Comparison of ENCODE assay signal across 24 cellular contexts in the genomic region with DNA sequence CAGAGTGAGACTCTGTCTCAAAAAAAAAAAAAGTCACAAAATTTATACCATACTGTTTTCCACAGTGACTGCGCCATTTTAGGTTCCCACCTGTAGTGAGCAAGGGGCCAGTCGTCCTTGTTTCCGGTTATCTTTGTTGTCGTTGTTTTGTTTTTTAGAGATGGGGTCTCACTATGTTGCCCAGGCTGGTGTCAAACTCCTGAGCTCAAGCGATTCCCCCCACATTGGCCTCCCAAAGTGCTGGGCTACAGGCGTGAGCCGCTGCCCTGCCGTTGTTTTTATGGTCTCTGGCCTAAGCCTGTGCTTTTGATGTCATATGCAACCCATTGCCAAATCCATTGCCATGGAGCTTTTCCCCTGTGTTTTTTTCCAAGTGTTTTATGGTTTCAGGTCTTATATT. TPM values are rescaled to one million over a fixed set of nuclear protein-coding genes. Genes with fewer than 3 reads are reported as not detected.
A peak's percentile ranks its signal among the peaks of the same experiment; 100 is the strongest.
DNase-seq lines count a peak whose midpoint lies in the region; ATAC-seq and TF ChIP-seq lines count a peak whose summit lies in the region.
"Had no signal": no experiment of that assay in that cellular context is flagged by ENCODE, and none has a peak within 500 bp of the region (broad histone marks: within the 10 kb centered on the region; RNA-seq: fewer than 3 reads in every experiment).

No MANE protein-coding gene starts in this region.

- no peak overlapping the region for H2AK5ac ChIP-seq in mesenchymal stem cell (ENCODE audit: low read length, severe bottlenecking)

- POLR2A ChIA-PET in WTC11 (lab: Charles Lee) = no interaction called here

- no peak overlapping the region for H3K23ac ChIP-seq in mesenchymal stem cell (ENCODE audit: low read length in 2 of 2)

- H3K27me3 ChIP-seq in mesenchymal stem cell (ENCODE audit: control insufficient read depth in 1 of 2, insufficient read depth in 1 of 2, low read length in 2 of 2) (no peaks in the 10 kb centered on the region), sigmoid colon (no peaks in the 10 kb centered on the region), Karpas-422 (ENCODE audit: low read length) (no peaks in the 10 kb centered on the region)
- H3K27me3 ChIP-seq: cardiac muscle cell had no signal

- H2BK15ac ChIP-seq in mesenchymal stem cell (ENCODE audit: low read depth, poor library complexity, severe bottlenecking) = no peak overlapping the region

- H3K27ac ChIP-seq in mesenchymal stem cell (ENCODE audit: low read length, poor library complexity, severe bottlenecking) = no peak overlapping the region
- no peak overlapping the region for H3K27ac ChIP-seq in sigmoid colon
- H3K27ac ChIP-seq in Karpas-422 (ENCODE audit: low read length) = no peak overlapping the region
- H3K27ac ChIP-seq: A549, prostate gland had no signal

- H3K36me3 ChIP-seq in mesenchymal stem cell (ENCODE audit: control insufficient read depth in 1 of 2, insufficient read depth in 2 of 2, low read depth in 1 of 2, low read length in 2 of 2) (peaks cover 31 to 57% of the 10 kb centered on the region in 2 experiments), sigmoid colon (peaks cover 0 to 39% (median 8%) of the 10 kb centered on the region in 4 donors), Karpas-422 (ENCODE audit: insufficient read depth, low read length) (peaks cover 24% of the 10 kb centered on the region; the same call in 1 of the 2 replicates)
- H3K36me3 ChIP-seq: prostate gland had no signal

- no peak overlapping the region for H2BK5ac ChIP-seq in mesenchymal stem cell (ENCODE audit: low read depth, low read length, poor library complexity, severe bottlenecking)

- H3K9me2 ChIP-seq in Karpas-422 (replicated peaks; ENCODE audit: insufficient read depth, low read length) = no peaks in the 10 kb centered on the region
- H3K9me2 ChIP-seq: SK-N-SH had no signal

- H3K4me1 ChIP-seq in mesenchymal stem cell (ENCODE audit: control insufficient read depth, insufficient read depth, low read depth, low read length) (peaks cover 15% of the 10 kb centered on the region), sigmoid colon (peaks cover 0 to 35% (median 20%) of the 10 kb centered on the region in 4 donors), Karpas-422 (ENCODE audit: low read length) (peaks cover 19% of the 10 kb centered on the region)

- H3K36me3 Mint-ChIP-seq in activated naive CD4-positive, alpha-beta T cell treated with anti-CD3 and anti-CD28 coated beads, Interleukin-2, amount 50 U/mL, for 24 hours = peaks cover 24% of the 10 kb centered on the region
- peaks cover 37% of the 10 kb centered on the region for H3K36me3 Mint-ChIP-seq in activated naive CD4-positive, alpha-beta T cell treated with anti-CD3 and anti-CD28 coated beads for 36 hours (ENCODE audit: low read depth)
- H3K36me3 Mint-ChIP-seq in WTC11 = peaks cover 61% of the 10 kb centered on the region
- peaks cover 86% of the 10 kb centered on the region for H3K36me3 Mint-ChIP-seq in stimulated activated effector memory CD8-positive, alpha-beta T cell treated with anti-CD3 and anti-CD28 coated beads, Interleukin-12 subunit alpha, Interleukin-12 subunit beta, amount 100 ng/mL, for 72 hours

- no peaks in the 10 kb centered on the region; the same call in 1 of the 2 replicates for H4K20me1 ChIP-seq in Karpas-422 (ENCODE audit: insufficient read depth, low read depth, low read length)

- H3K79me2 ChIP-seq in Karpas-422 (ENCODE audit: low read length) = peaks cover 44% of the 10 kb centered on the region

- CTCF ChIA-PET in activated naive CD4-positive, alpha-beta T cell treated with anti-CD3 and anti-CD28 coated beads for 36 hours (lab: Charles Lee) = no interaction called here
- CTCF ChIA-PET in WTC11 (lab: Charles Lee) = no interaction called here

- H3K4me3 ChIP-seq in mesenchymal stem cell (ENCODE audit: insufficient read depth in 1 of 2, low read depth in 1 of 2, low read length in 2 of 2) = no peak overlapping the region
- H3K4me3 ChIP-seq in sigmoid colon = no peak overlapping the region
- no peak overlapping the region for H3K4me3 ChIP-seq in Karpas-422 (ENCODE audit: low read length)
- H3K4me3 ChIP-seq: A549, cardiac muscle cell, mucosa of descending colon, prostate gland had no signal

- peak overlapping the region; percentile 44 for H3K9ac ChIP-seq in mesenchymal stem cell (ENCODE audit: low read length)
- H3K9ac ChIP-seq in Karpas-422 (ENCODE audit: low read length) = no peak overlapping the region
- H3K9ac ChIP-seq: SK-N-SH had no signal

- H3K14ac ChIP-seq in mesenchymal stem cell (ENCODE audit: low read length in 2 of 2) = no peak overlapping the region

- H3K9me3 ChIP-seq in mesenchymal stem cell (ENCODE audit: control insufficient read depth, low read length) (no peaks in the 10 kb centered on the region), sigmoid colon (no peaks in the 10 kb centered on the region), Karpas-422 (ENCODE audit: low read length) (no peaks in the 10 kb centered on the region)
- H3K9me3 ChIP-seq: A549, mucosa of descending colon, prostate gland, SK-N-SH had no signal

- H3K9me3 Mint-ChIP-seq in activated naive CD4-positive, alpha-beta T cell treated with anti-CD3 and anti-CD28 coated beads, Interleukin-2, amount 50 U/mL, for 24 hours = no peaks in the 10 kb centered on the region
- H3K9me3 Mint-ChIP-seq in activated naive CD4-positive, alpha-beta T cell treated with anti-CD3 and anti-CD28 coated beads for 36 hours = no peaks in the 10 kb centered on the region
- H3K9me3 Mint-ChIP-seq in WTC11 = no peaks in the 10 kb centered on the region
- H3K9me3 Mint-ChIP-seq in stimulated activated effector memory CD8-positive, alpha-beta T cell treated with anti-CD3 and anti-CD28 coated beads, Interleukin-12 subunit alpha, Interleukin-12 subunit beta, amount 100 ng/mL, for 72 hours = no peaks in the 10 kb centered on the region
- H3K9me3 Mint-ChIP-seq: dendritic cell treated with granulocyte-macrophage colony-stimulating factor and Interleukin-4, amounts not matched to agents 40 ng/mL and 50 ng/mL, for 4 days had no signal

- H3K79me1 ChIP-seq in mesenchymal stem cell (replicated peaks; ENCODE audit: low read length, poor library complexity, severe bottlenecking) = peaks cover 11% of the 10 kb centered on the region

- H3K27ac Mint-ChIP-seq in activated naive CD4-positive, alpha-beta T cell treated with anti-CD3 and anti-CD28 coated beads, Interleukin-2, amount 50 U/mL, for 24 hours = peak overlapping the region; percentile 80
- no peak overlapping the region for H3K27ac Mint-ChIP-seq in activated naive CD4-positive, alpha-beta T cell treated with anti-CD3 and anti-CD28 coated beads for 36 hours
- H3K27ac Mint-ChIP-seq in WTC11 = no peak overlapping the region
- H3K27ac Mint-ChIP-seq in stimulated activated effector memory CD8-positive, alpha-beta T cell treated with anti-CD3 and anti-CD28 coated beads, Interleukin-12 subunit alpha, Interleukin-12 subunit beta, amount 100 ng/mL, for 72 hours = peak overlapping the region; percentile 57
- H3K27ac Mint-ChIP-seq: activated CD8-positive, alpha-beta memory T cell treated with anti-CD3 and anti-CD28 coated beads, Interleukin-2, amount 10 ng/mL, durations not matched to agents 7 days and 5 days; B cell had no signal

- intact Hi-C loops in activated naive CD4-positive, alpha-beta T cell treated with anti-CD3 and anti-CD28 coated beads for 36 hours (cut with micrococcal nuclease) = no loop called here
- intact Hi-C loops in sigmoid colon (cut with DNase I) = no loop called here

- no peak for TF ChIP-seq POLR2A in sigmoid colon (IDR thresholded peaks at IDR 0.05)

- H3K4me2 ChIP-seq in mesenchymal stem cell (ENCODE audit: low read length, poor library complexity, severe bottlenecking) (no peak overlapping the region), Karpas-422 (ENCODE audit: low read depth, low read length, poor library complexity, severe bottlenecking) (no peak overlapping the region)
- H3K4me2 ChIP-seq: A549 had no signal

- H4K8ac ChIP-seq in mesenchymal stem cell (ENCODE audit: low read length) = no peak overlapping the region

- TF ChIP-seq EP300 in sigmoid colon (IDR thresholded peaks at IDR 0.05) = no peak

- H2AFZ ChIP-seq in mesenchymal stem cell (ENCODE audit: low read depth, low read length) (no peak overlapping the region), Karpas-422 (ENCODE audit: low read length) (no peak overlapping the region)

- H3K4me1 Mint-ChIP-seq in activated naive CD4-positive, alpha-beta T cell treated with anti-CD3 and anti-CD28 coated beads, Interleukin-2, amount 50 U/mL, for 24 hours = peaks cover 56% of the 10 kb centered on the region
- H3K4me1 Mint-ChIP-seq in activated naive CD4-positive, alpha-beta T cell treated with anti-CD3 and anti-CD28 coated beads for 36 hours (ENCODE audit: low read depth) = peaks cover 34% of the 10 kb centered on the region
- H3K4me1 Mint-ChIP-seq in WTC11 = peaks cover 23% of the 10 kb centered on the region
- peaks cover 44% of the 10 kb centered on the region for H3K4me1 Mint-ChIP-seq in stimulated activated effector memory CD8-positive, alpha-beta T cell treated with anti-CD3 and anti-CD28 coated beads, Interleukin-12 subunit alpha, Interleukin-12 subunit beta, amount 100 ng/mL, for 72 hours

- no peak for ATAC-seq in WTC11
- ATAC-seq in stimulated activated effector memory CD8-positive, alpha-beta T cell treated with anti-CD3 and anti-CD28 coated beads, Interleukin-12 subunit alpha, Interleukin-12 subunit beta, amount 100 ng/mL, for 72 hours = no peak
- ATAC-seq: A549; activated CD8-positive, alpha-beta memory T cell treated with anti-CD3 and anti-CD28 coated beads, Interleukin-2, amount 10 ng/mL, durations not matched to agents 7 days and 5 days; mucosa of descending colon had no signal

- WGBS in mesenchymal stem cell = over 99% methylated on average over 8 of the region's 8 CpGs
- 95 to 96% methylated on average over 8 of the region's 8 CpGs for WGBS in sigmoid colon, 2 donors

- H2BK120ac ChIP-seq in mesenchymal stem cell (ENCODE audit: low read depth, low read length) = no peak overlapping the region

- no peak overlapping the region for H3K4me3 Mint-ChIP-seq in activated naive CD4-positive, alpha-beta T cell treated with anti-CD3 and anti-CD28 coated beads, Interleukin-2, amount 50 U/mL, for 24 hours
- H3K4me3 Mint-ChIP-seq in activated naive CD4-positive, alpha-beta T cell treated with anti-CD3 and anti-CD28 coated beads for 36 hours = no peak overlapping the region
- H3K4me3 Mint-ChIP-seq in WTC11 = no peak overlapping the region
- H3K4me3 Mint-ChIP-seq in stimulated activated effector memory CD8-positive, alpha-beta T cell treated with anti-CD3 and anti-CD28 coated beads, Interleukin-12 subunit alpha, Interleukin-12 subunit beta, amount 100 ng/mL, for 72 hours = no peak overlapping the region
- H3K4me3 Mint-ChIP-seq: activated CD8-positive, alpha-beta memory T cell treated with anti-CD3 and anti-CD28 coated beads, Interleukin-2, amount 10 ng/mL, durations not matched to agents 7 days and 5 days; B cell; dendritic cell treated with granulocyte-macrophage colony-stimulating factor and Interleukin-4, amounts not matched to agents 40 ng/mL and 50 ng/mL, for 4 days had no signal

- H4K91ac ChIP-seq in mesenchymal stem cell (ENCODE audit: low read length) = no peak overlapping the region

- H3K4ac ChIP-seq in mesenchymal stem cell (ENCODE audit: low read depth in 1 of 2, low read length in 2 of 2) = no peak overlapping the region

- no peak for DNase-seq in activated naive CD4-positive, alpha-beta T cell treated with anti-CD3 and anti-CD28 coated beads for 36 hours
- no peak for DNase-seq in WTC11 (ENCODE audit: low spot score)
- no peak for DNase-seq in mesenchymal stem cell
- DNase-seq in stimulated activated effector memory CD8-positive, alpha-beta T cell treated with anti-CD3 and anti-CD28 coated beads, Interleukin-12 subunit alpha, Interleukin-12 subunit beta, amount 100 ng/mL, for 72 hours (ENCODE audit: low spot score in 2 of 2) = no peak
- DNase-seq in NCI-H2029 (lab: John Stamatoyannopoulos, UW) = no peak
- no peak for DNase-seq in sigmoid colon
- DNase-seq in Karpas-422 = no peak
- DNase-seq: activated CD4-positive, alpha-beta T cell treated with anti-CD3 and anti-CD28 coated beads for 48 hours; activated CD8-positive, alpha-beta memory T cell treated with anti-CD3 and anti-CD28 coated beads, Interleukin-2, amount 10 ng/mL, durations not matched to agents 7 days and 5 days; amniotic stem cell; Kasumi-1; mucosa of descending colon; NCI-H1092 treated with DMSO at 0.1 percent for 48 hours; NCI-H2029 treated with DMSO at 0.1 percent for 48 hours; NCI-H226; NCI-H774; SK-N-SH; T-helper 2 cell had no signal

- no peak overlapping the region for H3K18ac ChIP-seq in mesenchymal stem cell (ENCODE audit: low read depth in 1 of 2, low read length in 2 of 2)

- no peaks in the 10 kb centered on the region for H3K27me3 Mint-ChIP-seq in activated naive CD4-positive, alpha-beta T cell treated with anti-CD3 and anti-CD28 coated beads, Interleukin-2, amount 50 U/mL, for 24 hours
- H3K27me3 Mint-ChIP-seq in activated naive CD4-positive, alpha-beta T cell treated with anti-CD3 and anti-CD28 coated beads for 36 hours (ENCODE audit: low read depth) = no peaks in the 10 kb centered on the region
- no peaks in the 10 kb centered on the region for H3K27me3 Mint-ChIP-seq in WTC11 (ENCODE audit: low read depth)
- H3K27me3 Mint-ChIP-seq: activated CD8-positive, alpha-beta memory T cell treated with anti-CD3 and anti-CD28 coated beads, Interleukin-2, amount 10 ng/mL, durations not matched to agents 7 days and 5 days; B cell; dendritic cell treated with granulocyte-macrophage colony-stimulating factor and Interleukin-4, amounts not matched to agents 40 ng/mL and 50 ng/mL, for 4 days had no signal

- no peak for TF ChIP-seq CTCF in WTC11 (IDR thresholded peaks at IDR 0.05)
- no peak for TF ChIP-seq CTCF in sigmoid colon (IDR thresholded peaks at IDR 0.05)

- H2BK12ac ChIP-seq in mesenchymal stem cell (ENCODE audit: low read length in 2 of 2) = no peak overlapping the region

RNA-seq across cellular contexts. Expression of gene UPF3A, which starts 3.3 kb away (rescaled TPM):
- 10 to 100 TPM; 36.9 to 38.7 TPM for total RNA-seq in activated naive CD4-positive, alpha-beta T cell treated with anti-CD3 and anti-CD28 coated beads for 36 hours
- total RNA-seq in WTC11 (2021) = 64.2 to 71.9 TPM (median 68.7 TPM) in 3 replicates
- polyA plus RNA-seq in mesenchymal stem cell (2013, experiment 1 of 2) = 66.0 TPM
- 65.6 TPM for polyA plus RNA-seq in mesenchymal stem cell (2013, experiment 2 of 2)
- total RNA-seq in sigmoid colon = 10 to 100 TPM; 32.4 to 65.9 (median 43.2) TPM
- polyA plus RNA-seq in sigmoid colon = 10 to 100 TPM; 25.7 to 44.4 (median 41.0) TPM
- total RNA-seq in Karpas-422 (2014; rRNA removed; shearing (Covaris generic); ENCODE audit: low replicate concordance) = 35.8 and 41.1 TPM in 2 replicates

RNA-seq across cellular contexts. Expression of gene CHAMP1, which starts 29.6 kb away (rescaled TPM):
- total RNA-seq in activated naive CD4-positive, alpha-beta T cell treated with anti-CD3 and anti-CD28 coated beads for 36 hours = 10 to 100 TPM; 50.6 to 52.6 TPM
- 29.5 to 31.7 TPM (median 30.6 TPM) in 3 replicates for total RNA-seq in WTC11 (2021)
- polyA plus RNA-seq in mesenchymal stem cell (2013, experiment 1 of 2) = 26.3 TPM
- 26.1 TPM for polyA plus RNA-seq in mesenchymal stem cell (2013, experiment 2 of 2)
- 10 to 100 TPM in 3 of 4 donors, 1 to 10 TPM in 1; 9.4 to 15.9 (median 13.1) TPM for total RNA-seq in sigmoid colon
- 1 to 10 TPM; 6.5 to 9.6 (median 7.3) TPM for polyA plus RNA-seq in sigmoid colon
- total RNA-seq in Karpas-422 (2014; rRNA removed; shearing (Covaris generic); ENCODE audit: low replicate concordance) = 22.5 and 35.2 TPM in 2 replicates

RNA-seq across cellular contexts. Expression of gene CDC16, which starts 50.0 kb away (rescaled TPM):
- 10 to 100 TPM; 67.2 to 69.5 TPM for total RNA-seq in activated naive CD4-positive, alpha-beta T cell treated with anti-CD3 and anti-CD28 coated beads for 36 hours
- total RNA-seq in WTC11 (2021) = 65.6 to 73.5 TPM (median 67.9 TPM) in 3 replicates
- polyA plus RNA-seq in mesenchymal stem cell (2013, experiment 1 of 2) = 67.7 TPM
- polyA plus RNA-seq in mesenchymal stem cell (2013, experiment 2 of 2) = 67.0 TPM
- total RNA-seq in sigmoid colon = 10 to 100 TPM; 33.1 to 76.2 (median 44.2) TPM
- 10 to 100 TPM; 31.4 to 39.4 (median 33.6) TPM for polyA plus RNA-seq in sigmoid colon
- total RNA-seq in Karpas-422 (2014; rRNA removed; shearing (Covaris generic); ENCODE audit: low replicate concordance) = 41.9 and 57.1 TPM in 2 replicates

Comparison
In these comparisons a context has a peak if more than half of its experiments do, and no peak if none do; other contexts are left out.
1. H3K27ac Mint-ChIP-seq: peak in activated naive CD4-positive, alpha-beta T cell treated with anti-CD3 and anti-CD28 coated beads, Interleukin-2, amount 50 U/mL, for 24 hours (single experiment) and stimulated activated effector memory CD8-positive, alpha-beta T cell treated with anti-CD3 and anti-CD28 coated beads, Interleukin-12 subunit alpha, Interleukin-12 subunit beta, amount 100 ng/mL, for 72 hours (single experiment); none in activated naive CD4-positive, alpha-beta T cell treated with anti-CD3 and anti-CD28 coated beads for 36 hours (single experiment) and WTC11 (single experiment).